1 cellular context compared by ENCODE assay signal in the genomic region with DNA sequence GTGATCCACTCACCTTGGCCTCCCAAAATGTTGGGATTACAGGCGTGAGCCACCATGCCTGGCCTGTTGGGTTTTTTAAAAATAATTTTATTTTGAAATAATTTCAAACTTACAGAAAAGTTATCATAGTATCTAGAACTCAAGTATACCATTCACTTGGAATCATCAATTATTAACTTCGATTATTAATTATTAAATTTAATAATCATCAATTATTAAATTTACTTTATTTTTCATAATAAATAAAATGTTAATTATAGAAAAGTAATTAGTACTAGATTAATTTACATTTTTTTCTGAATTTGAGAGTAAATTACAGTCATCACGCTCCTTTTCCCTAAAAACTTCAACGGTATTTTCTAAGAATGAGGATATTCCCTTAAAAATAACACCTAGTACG.
A peak's percentile ranks its signal among the peaks of the same experiment; 100 is the strongest.
TF ChIP-seq lines count a peak whose summit lies in the region.

No MANE protein-coding gene starts in this region.

TF ChIP-seq in K562, 482 proteins besides CTCF, POLR2A, EP300 and RAD21:
- TF ChIP-seq NELFE (IDR thresholded peaks at IDR 0.05; ENCODE audit: insufficient read depth, insufficient read length) (no peak), DACH1 (IDR thresholded peaks at IDR 0.05; ENCODE audit: partially characterized antibody) (peak; percentile 59)
